In the genomic region with DNA sequence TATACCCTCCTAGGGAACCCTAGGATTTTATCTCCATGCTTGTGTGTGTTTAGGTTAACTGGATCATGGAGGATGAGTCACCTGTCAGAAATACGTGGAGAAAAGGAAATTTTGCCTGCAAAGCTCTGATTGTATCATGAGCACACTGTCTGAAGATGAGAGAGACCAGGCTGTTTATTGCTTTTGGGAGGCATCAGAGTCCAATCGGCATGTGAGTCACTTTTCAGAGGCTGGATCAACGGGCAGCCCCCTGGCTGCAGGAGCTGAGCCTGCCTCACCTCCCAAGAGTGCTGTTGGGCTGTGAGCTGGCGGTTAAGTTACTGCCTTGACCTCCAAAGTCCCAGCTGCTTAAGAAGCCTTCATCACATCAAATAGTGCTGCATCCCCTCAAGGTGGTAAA, we compare ENCODE assay signal across 12 cellular contexts. TPM values are rescaled to one million over a fixed set of nuclear protein-coding genes. Genes with fewer than 3 reads are reported as not detected.
DNase-seq lines count a peak whose midpoint lies in the region; ATAC-seq and TF ChIP-seq lines count a peak whose summit lies in the region.
"Had no signal": no experiment of that assay in that cellular context is flagged by ENCODE, and none has a peak within 500 bp of the region (broad histone marks: within the 10 kb centered on the region; RNA-seq: fewer than 3 reads in every experiment).

No MANE protein-coding gene starts in this region.

- no peak overlapping the region for H4K91ac ChIP-seq in H9 (ENCODE audit: insufficient read length, low read depth, low read length)

- peak; percentile 90 for ATAC-seq in PC-3
- ATAC-seq in HG03521 (IDR thresholded peaks at IDR 0.05; ENCODE audit: unreplicated experiment) = no peak

- TF ChIP-seq CTCF in PC-3 (conservative IDR thresholded peaks at IDR 0.05; ENCODE audit: low read depth, low read length) (peak; percentile 41; the same call in 1 of the 2 replicates), endodermal cell (conservative IDR thresholded peaks at IDR 0.05) (peak; percentile 58), nephron progenitor cell (IDR thresholded peaks at IDR 0.05) (no peak), osteocyte (IDR thresholded peaks at IDR 0.05) (no peak), H9 (conservative IDR thresholded peaks at IDR 0.05) (no peak)

- WGBS in endodermal cell (ENCODE audit: insufficient coverage in 1 of 2, insufficient read length in 1 of 2), 2 experiments = 54 to 70% methylated on average over 3 to 4 of the region's 4 CpGs
- WGBS in H9 (ENCODE audit: extremely low coverage, insufficient read length, low lambda C conversion rate) = no CpG with 5 or more reads among the region's 4 CpGs

- H3K56ac ChIP-seq in H9 (ENCODE audit: insufficient read length, low read depth, low read length) = no peak overlapping the region

- BruUV-seq in PC-3 (replicated peaks; lab: Mats Ljungman, UMichigan) = no TSS peak

- H2BK20ac ChIP-seq in H9 (ENCODE audit: low read depth, low read length, poor library complexity, severe bottlenecking) = no peak overlapping the region

- no peaks in the 10 kb centered on the region for H3K36me3 ChIP-seq in PC-3 (ENCODE audit: low read depth, low read length)
- no peaks in the 10 kb centered on the region for H3K36me3 ChIP-seq in endodermal cell (ENCODE audit: control insufficient read depth, insufficient read depth, low read length)

- H3K27ac Mint-ChIP-seq in endodermal cell = no peak overlapping the region
- no peak overlapping the region for H3K27ac Mint-ChIP-seq in nephron progenitor cell
- no peak overlapping the region for H3K27ac Mint-ChIP-seq in activated CD4-positive, alpha-beta T cell treated with anti-CD3 and anti-CD28 coated beads, Interleukin-2, amount 10 ng/mL, durations not matched to agents 7 days and 5 days
- H3K27ac Mint-ChIP-seq in osteocyte (ENCODE audit: unreplicated experiment) = no peak overlapping the region
- no peak overlapping the region for H3K27ac Mint-ChIP-seq in H9
- H3K27ac Mint-ChIP-seq: activated naive CD8-positive, alpha-beta T cell treated with anti-CD3 and anti-CD28 coated beads, Interleukin-2, amount 10 ng/mL, durations not matched to agents 7 days and 5 days had no signal

- H3K23me2 ChIP-seq in H9 (ENCODE audit: insufficient read length, low read depth, low read length, poor library complexity, severe bottlenecking) = no peaks in the 10 kb centered on the region

- H3K27ac ChIP-seq in PC-3 (ENCODE audit: low read length) (peak overlapping the region; percentile 70), endodermal cell (ENCODE audit: low read depth, low read length) (no peak overlapping the region), H9 (ENCODE audit: insufficient read length, low read depth, low read length) (no peak overlapping the region)

- DNase-seq in Daoy (ENCODE audit: low read depth) (peak; percentile 85), PC-3 (peak; percentile 81), endodermal cell (no peak), nephron progenitor cell (peak; percentile 22), osteocyte (ENCODE audit: extremely low spot score, unreplicated experiment) (no peak), H9 (no peak)
- DNase-seq in activated CD4-positive, alpha-beta T cell treated with anti-CD3 and anti-CD28 coated beads, Interleukin-2, amount 10 ng/mL, durations not matched to agents 7 days and 5 days = no peak
- DNase-seq: activated naive CD8-positive, alpha-beta T cell treated with anti-CD3 and anti-CD28 coated beads, Interleukin-2, amount 10 ng/mL, durations not matched to agents 7 days and 5 days; COR-L47; H7; retina had no signal

- H3K27me3 Mint-ChIP-seq in endodermal cell (ENCODE audit: insufficient read depth) (no peaks in the 10 kb centered on the region), nephron progenitor cell (ENCODE audit: low read depth, poor library complexity) (peaks cover 14% of the 10 kb centered on the region), osteocyte (ENCODE audit: unreplicated experiment) (peaks cover 34% of the 10 kb centered on the region), H9 (ENCODE audit: low read depth) (peaks cover 20% of the 10 kb centered on the region)
- H3K27me3 Mint-ChIP-seq in activated CD4-positive, alpha-beta T cell treated with anti-CD3 and anti-CD28 coated beads, Interleukin-2, amount 10 ng/mL, durations not matched to agents 7 days and 5 days = peaks cover 3% of the 10 kb centered on the region

- H4K8ac ChIP-seq in H9 (replicated peaks; ENCODE audit: insufficient read length, low read depth, low read length) = no peak overlapping the region

- peak overlapping the region; percentile 8; the same call in 1 of the 2 replicates for H3K4me3 ChIP-seq in PC-3 (ENCODE audit: low read length)
- H3K4me3 ChIP-seq in endodermal cell (ENCODE audit: low read length) = no peak overlapping the region

- H4K5ac ChIP-seq in H9 (ENCODE audit: insufficient read length, low read depth, low read length) = no peak overlapping the region

- no peak overlapping the region for H2BK12ac ChIP-seq in H9 (ENCODE audit: insufficient read length, low read depth, low read length)

- H3K9me3 Mint-ChIP-seq in endodermal cell (peaks cover 9% of the 10 kb centered on the region), nephron progenitor cell (peaks cover 3% of the 10 kb centered on the region), osteocyte (ENCODE audit: unreplicated experiment) (no peaks in the 10 kb centered on the region), H9 (peaks cover 0 to 4% of the 10 kb centered on the region in 2 experiments; a peak in 1 of 5 replicates)
- no peaks in the 10 kb centered on the region for H3K9me3 Mint-ChIP-seq in activated CD4-positive, alpha-beta T cell treated with anti-CD3 and anti-CD28 coated beads, Interleukin-2, amount 10 ng/mL, durations not matched to agents 7 days and 5 days
- H3K9me3 Mint-ChIP-seq: activated naive CD8-positive, alpha-beta T cell treated with anti-CD3 and anti-CD28 coated beads, Interleukin-2, amount 10 ng/mL, durations not matched to agents 7 days and 5 days had no signal

- H3K23ac ChIP-seq in H9 (ENCODE audit: insufficient read length, low read depth, low read length) = no peak overlapping the region

- H3K4me2 ChIP-seq in PC-3 (ENCODE audit: low read length) (peak overlapping the region; percentile 70), H9 (ENCODE audit: insufficient read depth, insufficient read length, low read length) (no peak overlapping the region)

- H3K4me3 Mint-ChIP-seq in endodermal cell (no peak overlapping the region), nephron progenitor cell (no peak overlapping the region), osteocyte (ENCODE audit: unreplicated experiment) (no peak overlapping the region), H9 (no peak overlapping the region)
- H3K4me3 Mint-ChIP-seq in activated CD4-positive, alpha-beta T cell treated with anti-CD3 and anti-CD28 coated beads, Interleukin-2, amount 10 ng/mL, durations not matched to agents 7 days and 5 days = no peak overlapping the region
- H3K4me3 Mint-ChIP-seq: activated naive CD8-positive, alpha-beta T cell treated with anti-CD3 and anti-CD28 coated beads, Interleukin-2, amount 10 ng/mL, durations not matched to agents 7 days and 5 days had no signal

- H3K9me3 ChIP-seq in PC-3 (ENCODE audit: low read length) (no peaks in the 10 kb centered on the region), endodermal cell (ENCODE audit: control insufficient read depth, low read length) (peaks cover 1% of the 10 kb centered on the region), H9 (ENCODE audit: control insufficient read depth, low read depth, low read length) (no peaks in the 10 kb centered on the region)

- H3K9ac ChIP-seq in PC-3 (ENCODE audit: low read length) (peak overlapping the region; percentile 34; the same call in 1 of the 2 replicates), endodermal cell (ENCODE audit: extremely low read depth, low read length, poor library complexity, severe bottlenecking) (no peak overlapping the region), H9 (ENCODE audit: extremely low read depth, insufficient read length, low read length) (no peak overlapping the region)

- CTCF ChIA-PET in PC-3 (lab: Charles Lee) = interaction anchor here (0.6 kb wide), 1 partner anchor 37 kb away, joined by 7 read pairs; no protein-coding TSS in a partner anchor
- CTCF ChIA-PET in activated CD4-positive, alpha-beta T cell treated with anti-CD3 and anti-CD28 coated beads, Interleukin-2, amount 10 ng/mL, durations not matched to agents 7 days and 5 days (lab: Charles Lee) = interaction anchor here (0.7 kb wide), 1 partner anchor 19 kb away, joined by 3 read pairs; no protein-coding TSS in a partner anchor

- H3K14ac ChIP-seq in H9 (ENCODE audit: insufficient read depth, low read length) = no peak overlapping the region

- H3K4ac ChIP-seq in H9 (ENCODE audit: low read depth, low read length) = no peak overlapping the region

- no peak overlapping the region for H3K18ac ChIP-seq in H9 (ENCODE audit: insufficient read length, low read depth, low read length)

- H3K79me2 ChIP-seq in PC-3 (ENCODE audit: low read length) = no peaks in the 10 kb centered on the region
- no peaks in the 10 kb centered on the region for H3K79me2 ChIP-seq in H9 (ENCODE audit: insufficient read depth, low read length)

- H3K4me1 Mint-ChIP-seq in endodermal cell (peaks cover 35% of the 10 kb centered on the region), nephron progenitor cell (peaks cover 37% of the 10 kb centered on the region), osteocyte (ENCODE audit: unreplicated experiment) (no peaks in the 10 kb centered on the region), H9 (peaks cover 5 to 14% of the 10 kb centered on the region in 2 experiments)
- peaks cover 6% of the 10 kb centered on the region for H3K4me1 Mint-ChIP-seq in activated CD4-positive, alpha-beta T cell treated with anti-CD3 and anti-CD28 coated beads, Interleukin-2, amount 10 ng/mL, durations not matched to agents 7 days and 5 days

- H2BK15ac ChIP-seq in H9 (ENCODE audit: low read depth, low read length) = no peak overlapping the region

- no peak overlapping the region for H3T11ph ChIP-seq in H9 (ENCODE audit: low read length)

- H3F3A ChIP-seq in PC-3 (ENCODE audit: low read length, unreplicated experiment) = no peaks in the 10 kb centered on the region

- POLR2A ChIA-PET in PC-3 (lab: Charles Lee; ENCODE audit: unreplicated experiment) = no interaction called here
- POLR2A ChIA-PET in activated CD4-positive, alpha-beta T cell treated with anti-CD3 and anti-CD28 coated beads, Interleukin-2, amount 10 ng/mL, durations not matched to agents 7 days and 5 days (lab: Charles Lee) = no interaction called here

- H2AFZ ChIP-seq in PC-3 (ENCODE audit: low read length) (peak overlapping the region; percentile 36; the same call in 1 of the 2 replicates), H9 (ENCODE audit: low read length) (no peak overlapping the region)

- H3K27me3 ChIP-seq in PC-3 (ENCODE audit: low read length) = no peaks in the 10 kb centered on the region
- H3K27me3 ChIP-seq in endodermal cell (ENCODE audit: control insufficient read depth, insufficient read depth, low read length, poor library complexity, severe bottlenecking) = no peaks in the 10 kb centered on the region
- no peaks in the 10 kb centered on the region for H3K27me3 ChIP-seq in H9 (ENCODE audit: insufficient read depth, low read length)

- intact Hi-C loops in PC-3 (cut with micrococcal nuclease) = loop anchor here (1.0 kb wide), 1 partner anchor 37 kb away; no protein-coding TSS in a partner anchor

- no peak overlapping the region for H2BK120ac ChIP-seq in H9 (ENCODE audit: low read depth, low read length, poor library complexity, severe bottlenecking)

- H3K4me1 ChIP-seq in PC-3 (ENCODE audit: insufficient read depth, low read length) (peaks cover 21% of the 10 kb centered on the region), endodermal cell (ENCODE audit: control insufficient read depth, insufficient read depth, low read length) (peaks cover 3% of the 10 kb centered on the region), H9 (ENCODE audit: insufficient read depth, low read length) (no peaks in the 10 kb centered on the region; the same call in 1 of the 2 replicates)

- no peaks in the 10 kb centered on the region for H3K9me2 ChIP-seq in PC-3 (replicated peaks; ENCODE audit: low read length)

- no peak overlapping the region for H2AK5ac ChIP-seq in H9 (ENCODE audit: insufficient read length, low read length)

- no peak overlapping the region for H2BK5ac ChIP-seq in H9 (ENCODE audit: insufficient read length, low read length)

- no peaks in the 10 kb centered on the region for H3K79me1 ChIP-seq in H9 (ENCODE audit: insufficient read depth, low read depth, low read length, poor library complexity, severe bottlenecking)

- H4K20me1 ChIP-seq in PC-3 (ENCODE audit: low read length) (no peaks in the 10 kb centered on the region), H9 (ENCODE audit: control insufficient read depth, insufficient read depth, insufficient read length) (no peaks in the 10 kb centered on the region)

- H3K36me3 Mint-ChIP-seq in endodermal cell (ENCODE audit: low read depth) = no peaks in the 10 kb centered on the region
- no peaks in the 10 kb centered on the region for H3K36me3 Mint-ChIP-seq in nephron progenitor cell (ENCODE audit: low read depth)
- no peaks in the 10 kb centered on the region for H3K36me3 Mint-ChIP-seq in activated CD4-positive, alpha-beta T cell treated with anti-CD3 and anti-CD28 coated beads, Interleukin-2, amount 10 ng/mL, durations not matched to agents 7 days and 5 days (ENCODE audit: low read depth)
- H3K36me3 Mint-ChIP-seq in osteocyte (ENCODE audit: unreplicated experiment) = no peaks in the 10 kb centered on the region
- no peaks in the 10 kb centered on the region for H3K36me3 Mint-ChIP-seq in H9 (ENCODE audit: insufficient read depth in 1 of 3, low read depth in 3 of 3)
- H3K36me3 Mint-ChIP-seq: activated naive CD8-positive, alpha-beta T cell treated with anti-CD3 and anti-CD28 coated beads, Interleukin-2, amount 10 ng/mL, durations not matched to agents 7 days and 5 days had no signal

RNA-seq across cellular contexts. Expression of gene MED9, which starts 41.5 kb away (rescaled TPM):
- 11.9 and 13.4 TPM in 2 replicates for total RNA-seq in Daoy (2014; rRNA removed; shearing (Covaris generic))
- total RNA-seq in PC-3 (2014; rRNA removed) = 21.9 and 28.3 TPM in 2 replicates
- 10 to 100 TPM; 18.4 to 20.5 TPM for total RNA-seq in endodermal cell
- 17.3 TPM for polyA plus RNA-seq in endodermal cell (2013, experiment 1 of 2)
- polyA plus RNA-seq in endodermal cell (2013, experiment 2 of 2) = 18.8 TPM
- 10 to 100 TPM; 14.3 to 14.6 TPM for total RNA-seq in activated CD4-positive, alpha-beta T cell treated with anti-CD3 and anti-CD28 coated beads, Interleukin-2, amount 10 ng/mL, durations not matched to agents 7 days and 5 days
- 12.1 and 13.2 TPM in 2 replicates for total RNA-seq in osteocyte
- total RNA-seq in H9 (2021) = 19.6 and 20.0 TPM in 2 replicates

Comparison
In these comparisons a context has a peak if more than half of its experiments do, and no peak if none do; other contexts are left out.
1. DNase-seq: peak in Daoy (single experiment), PC-3 (single experiment) and nephron progenitor cell (single experiment); none in endodermal cell (single experiment), activated CD4-positive, alpha-beta T cell treated with anti-CD3 and anti-CD28 coated beads, Interleukin-2, amount 10 ng/mL, durations not matched to agents 7 days and 5 days (single experiment), osteocyte (single experiment) and H9 (single experiment).
2. CTCF ChIP-seq: peak in PC-3 (single experiment) and endodermal cell (single experiment); none in nephron progenitor cell (single experiment), osteocyte (single experiment) and H9 (single experiment).